Comparison of ENCODE assay signal across 1 cellular context in the genomic region with DNA sequence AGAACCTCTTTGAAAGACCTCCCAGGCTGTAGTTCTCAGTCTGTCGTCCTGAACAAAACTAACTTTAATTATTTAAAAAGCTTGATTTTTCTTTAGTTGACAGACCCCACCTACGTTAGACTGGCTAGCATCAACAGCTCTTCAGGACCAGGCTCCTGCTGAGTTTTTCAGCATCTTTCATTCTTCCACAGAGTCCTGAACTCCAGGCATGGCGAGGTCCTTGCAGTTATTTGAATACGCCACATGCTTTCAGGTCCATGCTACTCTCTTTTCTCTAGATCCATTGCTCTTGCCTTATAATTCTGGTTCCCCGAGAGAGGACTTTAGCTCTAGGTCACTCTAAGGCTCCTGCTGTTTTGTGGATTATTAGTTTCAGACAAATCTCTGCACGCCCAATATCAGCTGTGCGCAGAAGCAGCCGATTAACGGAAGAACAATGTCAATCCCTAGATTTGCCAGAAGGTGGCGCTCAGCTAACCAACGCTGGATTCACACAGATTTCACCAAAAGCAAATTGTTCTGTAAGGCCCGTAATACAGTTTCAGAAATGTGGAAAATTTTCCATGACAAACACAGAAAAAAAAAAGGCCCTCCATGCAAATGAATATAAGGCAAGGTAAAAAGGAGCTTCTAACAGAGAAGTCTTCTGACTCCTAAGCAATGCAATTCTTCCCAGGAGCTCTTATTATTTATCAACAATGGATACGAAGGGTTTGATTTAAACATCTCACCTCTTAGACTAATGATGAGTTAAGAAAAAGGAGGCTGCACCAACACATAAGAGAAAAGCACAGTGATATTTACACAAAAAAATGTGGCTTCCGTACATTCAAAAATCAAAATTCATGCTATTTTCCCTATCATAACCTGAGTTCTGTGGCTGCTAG.
TF ChIP-seq lines count a peak whose summit lies in the region.

No MANE protein-coding gene starts in this region.

TF ChIP-seq in WTC11, 78 proteins besides CTCF, POLR2A, EP300 and RAD21 (continued from another document):
- TF ChIP-seq, protein P1, sequence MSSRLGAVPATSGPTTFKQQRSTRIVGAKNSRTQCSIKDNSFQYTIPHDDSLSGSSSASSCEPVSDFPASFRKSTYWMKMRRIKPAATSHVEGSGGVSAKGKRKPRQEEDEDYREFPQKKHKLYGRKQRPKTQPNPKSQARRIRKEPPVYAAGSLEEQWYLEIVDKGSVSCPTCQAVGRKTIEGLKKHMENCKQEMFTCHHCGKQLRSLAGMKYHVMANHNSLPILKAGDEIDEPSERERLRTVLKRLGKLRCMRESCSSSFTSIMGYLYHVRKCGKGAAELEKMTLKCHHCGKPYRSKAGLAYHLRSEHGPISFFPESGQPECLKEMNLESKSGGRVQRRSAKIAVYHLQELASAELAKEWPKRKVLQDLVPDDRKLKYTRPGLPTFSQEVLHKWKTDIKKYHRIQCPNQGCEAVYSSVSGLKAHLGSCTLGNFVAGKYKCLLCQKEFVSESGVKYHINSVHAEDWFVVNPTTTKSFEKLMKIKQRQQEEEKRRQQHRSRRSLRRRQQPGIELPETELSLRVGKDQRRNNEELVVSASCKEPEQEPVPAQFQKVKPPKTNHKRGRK (CRISPR knock-in tag; IDR thresholded peaks at IDR 0.05; ENCODE audit: borderline replicate concordance): no peak
- TF ChIP-seq ATF3 (CRISPR knock-in tag; conservative IDR thresholded peaks at IDR 0.05) (no peak), SMAD4 (CRISPR knock-in tag; IDR thresholded peaks at IDR 0.05) (no peak), ZNF416 (CRISPR knock-in tag; IDR thresholded peaks at IDR 0.05) (no peak), TEAD1 (CRISPR knock-in tag; IDR thresholded peaks at IDR 0.05) (no peak), HMGA2 (CRISPR knock-in tag; IDR thresholded peaks at IDR 0.05) (no peak), MYBL2 (CRISPR knock-in tag; IDR thresholded peaks at IDR 0.05) (no peak), IRF2 (CRISPR knock-in tag; IDR thresholded peaks at IDR 0.05; ENCODE audit: borderline replicate concordance, low read depth) (no peak), TP53 (CRISPR knock-in tag; IDR thresholded peaks at IDR 0.05) (no peak)
- TF ChIP-seq, protein P2, sequence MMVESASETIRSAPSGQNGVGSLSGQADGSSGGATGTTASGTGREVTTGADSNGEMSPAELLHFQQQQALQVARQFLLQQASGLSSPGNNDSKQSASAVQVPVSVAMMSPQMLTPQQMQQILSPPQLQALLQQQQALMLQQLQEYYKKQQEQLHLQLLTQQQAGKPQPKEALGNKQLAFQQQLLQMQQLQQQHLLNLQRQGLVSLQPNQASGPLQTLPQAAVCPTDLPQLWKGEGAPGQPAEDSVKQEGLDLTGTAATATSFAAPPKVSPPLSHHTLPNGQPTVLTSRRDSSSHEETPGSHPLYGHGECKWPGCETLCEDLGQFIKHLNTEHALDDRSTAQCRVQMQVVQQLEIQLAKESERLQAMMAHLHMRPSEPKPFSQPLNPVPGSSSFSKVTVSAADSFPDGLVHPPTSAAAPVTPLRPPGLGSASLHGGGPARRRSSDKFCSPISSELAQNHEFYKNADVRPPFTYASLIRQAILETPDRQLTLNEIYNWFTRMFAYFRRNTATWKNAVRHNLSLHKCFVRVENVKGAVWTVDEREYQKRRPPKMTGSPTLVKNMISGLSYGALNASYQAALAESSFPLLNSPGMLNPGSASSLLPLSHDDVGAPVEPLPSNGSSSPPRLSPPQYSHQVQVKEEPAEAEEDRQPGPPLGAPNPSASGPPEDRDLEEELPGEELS (CRISPR knock-in tag; IDR thresholded peaks at IDR 0.05): no peak
- TF ChIP-seq, protein P3, sequence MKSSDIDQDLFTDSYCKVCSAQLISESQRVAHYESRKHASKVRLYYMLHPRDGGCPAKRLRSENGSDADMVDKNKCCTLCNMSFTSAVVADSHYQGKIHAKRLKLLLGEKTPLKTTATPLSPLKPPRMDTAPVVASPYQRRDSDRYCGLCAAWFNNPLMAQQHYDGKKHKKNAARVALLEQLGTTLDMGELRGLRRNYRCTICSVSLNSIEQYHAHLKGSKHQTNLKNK (CRISPR knock-in tag; IDR thresholded peaks at IDR 0.05): no peak
- TF ChIP-seq, protein P4, sequence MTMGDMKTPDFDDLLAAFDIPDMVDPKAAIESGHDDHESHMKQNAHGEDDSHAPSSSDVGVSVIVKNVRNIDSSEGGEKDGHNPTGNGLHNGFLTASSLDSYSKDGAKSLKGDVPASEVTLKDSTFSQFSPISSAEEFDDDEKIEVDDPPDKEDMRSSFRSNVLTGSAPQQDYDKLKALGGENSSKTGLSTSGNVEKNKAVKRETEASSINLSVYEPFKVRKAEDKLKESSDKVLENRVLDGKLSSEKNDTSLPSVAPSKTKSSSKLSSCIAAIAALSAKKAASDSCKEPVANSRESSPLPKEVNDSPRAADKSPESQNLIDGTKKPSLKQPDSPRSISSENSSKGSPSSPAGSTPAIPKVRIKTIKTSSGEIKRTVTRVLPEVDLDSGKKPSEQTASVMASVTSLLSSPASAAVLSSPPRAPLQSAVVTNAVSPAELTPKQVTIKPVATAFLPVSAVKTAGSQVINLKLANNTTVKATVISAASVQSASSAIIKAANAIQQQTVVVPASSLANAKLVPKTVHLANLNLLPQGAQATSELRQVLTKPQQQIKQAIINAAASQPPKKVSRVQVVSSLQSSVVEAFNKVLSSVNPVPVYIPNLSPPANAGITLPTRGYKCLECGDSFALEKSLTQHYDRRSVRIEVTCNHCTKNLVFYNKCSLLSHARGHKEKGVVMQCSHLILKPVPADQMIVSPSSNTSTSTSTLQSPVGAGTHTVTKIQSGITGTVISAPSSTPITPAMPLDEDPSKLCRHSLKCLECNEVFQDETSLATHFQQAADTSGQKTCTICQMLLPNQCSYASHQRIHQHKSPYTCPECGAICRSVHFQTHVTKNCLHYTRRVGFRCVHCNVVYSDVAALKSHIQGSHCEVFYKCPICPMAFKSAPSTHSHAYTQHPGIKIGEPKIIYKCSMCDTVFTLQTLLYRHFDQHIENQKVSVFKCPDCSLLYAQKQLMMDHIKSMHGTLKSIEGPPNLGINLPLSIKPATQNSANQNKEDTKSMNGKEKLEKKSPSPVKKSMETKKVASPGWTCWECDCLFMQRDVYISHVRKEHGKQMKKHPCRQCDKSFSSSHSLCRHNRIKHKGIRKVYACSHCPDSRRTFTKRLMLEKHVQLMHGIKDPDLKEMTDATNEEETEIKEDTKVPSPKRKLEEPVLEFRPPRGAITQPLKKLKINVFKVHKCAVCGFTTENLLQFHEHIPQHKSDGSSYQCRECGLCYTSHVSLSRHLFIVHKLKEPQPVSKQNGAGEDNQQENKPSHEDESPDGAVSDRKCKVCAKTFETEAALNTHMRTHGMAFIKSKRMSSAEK (CRISPR knock-in tag; IDR thresholded peaks at IDR 0.05; ENCODE audit: borderline replicate concordance): no peak
